Comparison of ENCODE assay signal across 27 cellular contexts in the genomic region with DNA sequence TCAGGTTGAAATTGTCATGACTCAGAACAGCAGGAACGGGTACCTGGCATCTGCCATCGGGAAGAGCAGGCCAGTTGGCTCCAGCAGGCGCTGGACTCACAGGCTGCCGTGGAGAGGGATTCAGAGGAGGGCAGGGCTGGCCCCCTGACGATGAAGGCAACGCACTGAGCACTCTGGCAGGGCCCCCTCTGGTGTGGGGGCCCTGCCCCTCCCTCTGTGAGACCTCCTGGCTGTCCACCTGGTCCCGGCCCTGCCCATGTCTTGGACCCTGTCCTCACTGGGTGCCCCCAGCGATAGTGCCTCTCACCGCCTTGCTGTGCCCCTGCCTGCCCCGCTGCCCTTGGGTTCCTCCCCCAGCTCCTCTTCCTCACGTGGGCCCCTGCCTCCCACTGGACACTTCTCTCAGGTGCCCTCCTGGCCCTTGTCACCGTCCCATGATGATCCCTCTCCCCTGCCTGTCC. TPM values are rescaled to one million over a fixed set of nuclear protein-coding genes. Genes with fewer than 3 reads are reported as not detected.
DNase-seq lines count a peak whose midpoint lies in the region; ATAC-seq, FAIRE-seq and TF ChIP-seq lines count a peak whose summit lies in the region.
"Had no signal": no experiment of that assay in that cellular context is flagged by ENCODE, and none has a peak within 500 bp of the region (broad histone marks: within the 10 kb centered on the region; RNA-seq: fewer than 3 reads in every experiment).

No MANE protein-coding gene starts in this region.

- intact Hi-C loops in CD14-positive monocyte (cut with micrococcal nuclease) = no loop called here
- intact Hi-C loops in kidney (cut with DNase I) = no loop called here
- intact Hi-C loops in sciatic nerve (cut with DNase I) = no loop called here

- in situ Hi-C loops in G401 (cut with HindIII; ENCODE audit: low sequenced_read_pairs) = no loop called here

- no peaks in the 10 kb centered on the region for H3K4me1 Mint-ChIP-seq in CD14-positive monocyte
- H3K4me1 Mint-ChIP-seq: activated naive CD4-positive, alpha-beta T cell treated with anti-CD3 and anti-CD28 coated beads, Interleukin-2, amount 50 U/mL, for 24 hours; CD4-positive, CD25-positive, alpha-beta regulatory T cell; stimulated activated naive B cell treated with anti-CD40 and anti-IgM and Interleukin-4, amounts not matched to agents 10 μg/mL and 1 μg/mL and 100 μg/mL, for 72 hours; T-cell had no signal

- H3K9me3 Mint-ChIP-seq in CD14-positive monocyte = no peaks in the 10 kb centered on the region
- H3K9me3 Mint-ChIP-seq: activated CD8-positive, alpha-beta T cell treated with anti-CD3 and anti-CD28 coated beads for 36 hours; activated naive CD4-positive, alpha-beta T cell treated with anti-CD3 and anti-CD28 coated beads, Interleukin-2, amount 50 U/mL, for 24 hours; GM23338; stimulated activated naive B cell treated with anti-CD40 and anti-IgM and Interleukin-4, amounts not matched to agents 10 μg/mL and 1 μg/mL and 100 μg/mL, for 72 hours; T-cell had no signal

- peak overlapping the region in 1 of 7 donors; percentile 11 for H3K27ac Mint-ChIP-seq in CD14-positive monocyte
- H3K27ac Mint-ChIP-seq: activated CD8-positive, alpha-beta T cell treated with anti-CD3 and anti-CD28 coated beads for 36 hours; activated naive CD4-positive, alpha-beta T cell treated with anti-CD3 and anti-CD28 coated beads, Interleukin-2, amount 50 U/mL, for 24 hours; CD4-positive, CD25-positive, alpha-beta regulatory T cell; GM23338; T-cell had no signal

- no peak overlapping the region for H3K4me3 Mint-ChIP-seq in CD14-positive monocyte
- H3K4me3 Mint-ChIP-seq: activated CD8-positive, alpha-beta T cell treated with anti-CD3 and anti-CD28 coated beads for 36 hours; activated naive CD4-positive, alpha-beta T cell treated with anti-CD3 and anti-CD28 coated beads, Interleukin-2, amount 50 U/mL, for 24 hours; CD4-positive, CD25-positive, alpha-beta regulatory T cell; GM23338; stimulated activated naive B cell treated with anti-CD40 and anti-IgM and Interleukin-4, amounts not matched to agents 10 μg/mL and 1 μg/mL and 100 μg/mL, for 72 hours; T-cell had no signal

- H3K9ac ChIP-seq in kidney (ENCODE audit: low read length in 2 of 2) = no peak overlapping the region

- peak; percentile 25 for DNase-seq in CD14-positive monocyte (ENCODE audit: low spot score)
- DNase-seq in G401 (ENCODE audit: low spot score) = peak; percentile 88
- peak; percentile 46 for DNase-seq in kidney
- DNase-seq in sciatic nerve (ENCODE audit: low spot score) = peak; percentile 32
- no peak for DNase-seq in NCI-H1105 treated with DMSO at 0.1 percent for 48 hours (lab: John Stamatoyannopoulos, UW)
- DNase-seq: activated CD4-positive, alpha-beta T cell treated with anti-CD3 and anti-CD28 coated beads for 1 hour; activated CD8-positive, alpha-beta T cell treated with anti-CD3 and anti-CD28 coated beads for 36 hours; activated T-cell treated with anti-CD3 and anti-CD28 coated beads, Interleukin-2, amount 50 U/mL, for 48 hours; anterior cingulate cortex; CD4-positive, CD25-positive, alpha-beta regulatory T cell; NCI-H1417; nucleus accumbens; PC-3; stimulated activated CD4-positive, alpha-beta T cell treated with anti-CD3 and anti-CD28 coated beads, Interleukin-4, amount 100 ng/mL, for 1 hour; stimulated activated naive B cell treated with anti-CD40 and anti-IgM and Interleukin-4, amounts not matched to agents 10 μg/mL and 1 μg/mL and 100 μg/mL, for 72 hours had no signal

- no peaks in the 10 kb centered on the region for H3K36me3 Mint-ChIP-seq in CD14-positive monocyte
- H3K36me3 Mint-ChIP-seq: activated naive CD4-positive, alpha-beta T cell treated with anti-CD3 and anti-CD28 coated beads, Interleukin-2, amount 50 U/mL, for 24 hours; CD4-positive, CD25-positive, alpha-beta regulatory T cell; stimulated activated naive B cell treated with anti-CD40 and anti-IgM and Interleukin-4, amounts not matched to agents 10 μg/mL and 1 μg/mL and 100 μg/mL, for 72 hours; T-cell had no signal

- H3K4me3 ChIP-seq in kidney (ENCODE audit: low read length in 2 of 2) = no peak overlapping the region
- H3K4me3 ChIP-seq: cardiac muscle cell, GM23338, SJSA1 had no signal

- H3K36me3 ChIP-seq in kidney (ENCODE audit: control insufficient read depth in 1 of 2, insufficient read depth in 2 of 2, low read length in 2 of 2) = no peaks in the 10 kb centered on the region
- H3K36me3 ChIP-seq: cardiac muscle cell, SJSA1 had no signal

- no peak overlapping the region for H3K27ac ChIP-seq in kidney (ENCODE audit: low read depth in 2 of 2, low read length in 2 of 2)
- H3K27ac ChIP-seq: cardiac muscle cell, SJSA1 had no signal

- FAIRE-seq in kidney (lab: Jason Lieb, UNC) = no peak

- no peaks in the 10 kb centered on the region for H3K9me3 ChIP-seq in kidney (ENCODE audit: control insufficient read depth in 1 of 2, low read length in 2 of 2)
- H3K9me3 ChIP-seq: SJSA1 had no signal

- H3K27me3 Mint-ChIP-seq in CD14-positive monocyte (ENCODE audit: low read depth in 3 of 3) = peaks cover 3 to 11% (median 3%) of the 10 kb centered on the region in 3 donors
- H3K27me3 Mint-ChIP-seq: activated CD8-positive, alpha-beta T cell treated with anti-CD3 and anti-CD28 coated beads for 36 hours; activated naive CD4-positive, alpha-beta T cell treated with anti-CD3 and anti-CD28 coated beads, Interleukin-2, amount 50 U/mL, for 24 hours; CD4-positive, CD25-positive, alpha-beta regulatory T cell; T-cell had no signal

- ATAC-seq in sciatic nerve = no peak
- ATAC-seq in GM19324 (IDR thresholded peaks at IDR 0.05; ENCODE audit: low FRiP score, unreplicated experiment) = no peak
- no peak for ATAC-seq in HG03378 (IDR thresholded peaks at IDR 0.05; ENCODE audit: unreplicated experiment)
- ATAC-seq: activated CD8-positive, alpha-beta T cell treated with anti-CD3 and anti-CD28 coated beads for 36 hours; stimulated activated naive B cell treated with anti-CD40 and anti-IgM and Interleukin-4, amounts not matched to agents 10 μg/mL and 1 μg/mL and 100 μg/mL, for 72 hours; T-cell had no signal

- H3K4me1 ChIP-seq in kidney (ENCODE audit: control insufficient read depth in 1 of 2, insufficient read depth in 1 of 2, low read depth in 1 of 2, low read length in 2 of 2) = peaks cover 0 to 6% of the 10 kb centered on the region in 2 donors
- H3K4me1 ChIP-seq: SJSA1 had no signal

- TF ChIP-seq CTCF in CD14-positive monocyte (IDR thresholded peaks at IDR 0.05) (no peak), kidney (IDR thresholded peaks at IDR 0.05; ENCODE audit: borderline replicate concordance, extremely low read depth, insufficient read depth) (no peak)

RNA-seq across cellular contexts. Expression of gene ALLC, which starts 23.3 kb away (rescaled TPM):
- not detected for polyA plus RNA-seq in CD14-positive monocyte
- total RNA-seq in G401 (2014; rRNA removed; shearing (Covaris generic)) = not detected in 2 replicates
- total RNA-seq in kidney = not detected
- polyA plus RNA-seq in kidney (ENCODE audit: insufficient read depth, low read depth, low replicate concordance) = 1.3 TPM
- total RNA-seq in sciatic nerve = 7.6 TPM
- total RNA-seq: activated CD8-positive, alpha-beta T cell treated with anti-CD3 and anti-CD28 coated beads for 36 hours; cardiac muscle cell; CD4-positive, CD25-positive, alpha-beta regulatory T cell; dermis microvascular lymphatic vessel endothelial cell; GM23338; M059J; myocyte; NCI-H460; PC-3; renal cortical epithelial cell; SJSA1; T-cell had no signal
- polyA plus RNA-seq: cardiac muscle cell; CD4-positive, CD25-positive, alpha-beta regulatory T cell; GM23338 had no signal

RNA-seq across cellular contexts. Expression of gene COLEC11, which starts 39.7 kb away (rescaled TPM):
- not detected for polyA plus RNA-seq in CD14-positive monocyte
- total RNA-seq in G401 (2014; rRNA removed; shearing (Covaris generic)) = 2.1 TPM in 1 of 2 replicates, not detected in the other
- 7.6 TPM for total RNA-seq in kidney
- 34.6 TPM for polyA plus RNA-seq in kidney (ENCODE audit: insufficient read depth, low read depth, low replicate concordance)
- total RNA-seq in sciatic nerve = 1.1 TPM
- total RNA-seq: CD4-positive, CD25-positive, alpha-beta regulatory T cell; myocyte; renal cortical epithelial cell; SJSA1 had no signal
- polyA plus RNA-seq: CD4-positive, CD25-positive, alpha-beta regulatory T cell had no signal

RNA-seq across cellular contexts. Expression of gene RPS7, which starts 59.6 kb away (rescaled TPM):
- polyA plus RNA-seq in CD14-positive monocyte = 100 to 1,000 TPM; 510 to 608 TPM
- 3,161 and 4,026 TPM in 2 replicates for total RNA-seq in G401 (2014; rRNA removed; shearing (Covaris generic))
- 992 TPM for total RNA-seq in kidney
- polyA plus RNA-seq in kidney (ENCODE audit: insufficient read depth, low read depth, low replicate concordance) = 1,826 TPM
- total RNA-seq in sciatic nerve = 852 TPM
